ENCODE assay signal across 6 cellular contexts in genomic region chr2:123493687-123494086, GRCh38.
"Had no signal": no experiment of that assay in that cellular context is flagged by ENCODE, and none has a peak within 500 bp of the region (broad histone marks: within the 10 kb centered on the region; RNA-seq: fewer than 3 reads in every experiment).

No MANE protein-coding gene starts in this region.

- H3K4me3 ChIP-seq: GM23338, K562 had no signal

- ATAC-seq: GM23338, K562 had no signal

- DNase-seq: H9, HCEC 1CT, IMR-90, KG1 had no signal

- H3K4me2 ChIP-seq: GM23338 had no signal

- H2AFZ ChIP-seq: GM23338 had no signal
